Comparison of ENCODE assay signal across 11 cellular contexts in genomic region chr1:100131623-100132022, GRCh38. TPM values are rescaled to one million over a fixed set of nuclear protein-coding genes. Genes with fewer than 3 reads are reported as not detected.
DNase-seq lines count a peak whose midpoint lies in the region; ATAC-seq, FAIRE-seq and TF ChIP-seq lines count a peak whose summit lies in the region.
"Had no signal": no experiment of that assay in that cellular context is flagged by ENCODE, and none has a peak within 500 bp of the region (broad histone marks: within the 10 kb centered on the region; RNA-seq: fewer than 3 reads in every experiment).

No MANE protein-coding gene starts in this region.

- H3K9me3 ChIP-seq in OCI-LY7 (ENCODE audit: low read length) (no peaks in the 10 kb centered on the region), gastrocnemius medialis (no peaks in the 10 kb centered on the region)

- no peak for FAIRE-seq in urothelium cell line (lab: Jason Lieb, UNC)
- FAIRE-seq: endometrium, small intestine had no signal

- no peak for TF ChIP-seq POLR2A in gastrocnemius medialis (IDR thresholded peaks at IDR 0.05)

- in situ Hi-C loops in gastrocnemius medialis (cut with MboI; ENCODE audit: low sequenced_read_pairs in 4 of 4), result loop anchor here in 1 of 4 donors (10.0 kb wide), 2 partner anchors 123 to 763 kb away; partner anchors contain the start of genes EXTL2 and SLC30A7

- no peak for TF ChIP-seq CTCF in OCI-LY7 (conservative IDR thresholded peaks at IDR 0.05; ENCODE audit: low read length)
- TF ChIP-seq CTCF in epithelial cell of esophagus (IDR thresholded peaks at IDR 0.05; ENCODE audit: insufficient read depth, low read depth, low read length, missing control alignments), result no peak
- no peak for TF ChIP-seq CTCF in gastrocnemius medialis (IDR thresholded peaks at IDR 0.05 in 4 of 5, conservative IDR thresholded peaks at IDR 0.05 in 1 of 5)

- BruUV-seq in OCI-LY7 (replicated peaks; lab: Mats Ljungman, UMichigan), result no TSS peak

- POLR2A ChIA-PET in OCI-LY7 (lab: Charles Lee), result interaction anchor here (0.6 kb wide), 2 partner anchors 132 to 172 kb away, joined by 3 to 4 read pairs; no protein-coding TSS in a partner anchor

- ATAC-seq in gastrocnemius medialis, result no peak
- ATAC-seq in HG03095 (IDR thresholded peaks at IDR 0.05; ENCODE audit: unreplicated experiment), result no peak

- H3K27me3 ChIP-seq in gastrocnemius medialis, result no peaks in the 10 kb centered on the region

- no peaks in the 10 kb centered on the region; the same call in 1 of the 2 replicates for H4K20me1 ChIP-seq in OCI-LY7 (ENCODE audit: insufficient read depth, low read length)

- H3K27ac ChIP-seq in OCI-LY7 (ENCODE audit: low read depth, low read length, poor library complexity, severe bottlenecking), result no peak overlapping the region
- H3K27ac ChIP-seq in gastrocnemius medialis, result no peak overlapping the region

- intact Hi-C loops in OCI-LY7 (cut with micrococcal nuclease; ENCODE audit: unreplicated experiment) (loop anchor here (2.0 to 10.0 kb wide), 6 partner anchors 117 to 763 kb away; partner anchors contain the start of genes CDC14A, DBT, EXTL2 and RTCA), gastrocnemius medialis (cut with DNase I; ENCODE audit: low total_unique reads) (loop anchor here (1.0 to 5.0 kb wide), 4 partner anchors 93 to 763 kb away; partner anchors contain the start of genes DBT, EXTL2 and SLC35A3)

- H3K4me1 ChIP-seq in OCI-LY7 (ENCODE audit: insufficient read depth, low read length, poor library complexity, severe bottlenecking) (peaks cover 30% of the 10 kb centered on the region), gastrocnemius medialis (peaks cover 20 to 28% of the 10 kb centered on the region in 2 donors)

- peak overlapping the region; percentile 95 for H3K4me2 ChIP-seq in OCI-LY7 (ENCODE audit: low read length)

- no peak overlapping the region for H2AFZ ChIP-seq in OCI-LY7 (ENCODE audit: low read length)

- H3K36me3 ChIP-seq in OCI-LY7 (ENCODE audit: insufficient read depth, low read length), result peaks cover 24% of the 10 kb centered on the region
- H3K36me3 ChIP-seq in gastrocnemius medialis, result no peaks in the 10 kb centered on the region

- no peaks in the 10 kb centered on the region for H3K9me2 ChIP-seq in OCI-LY7 (ENCODE audit: insufficient read depth, low read length)

- peak overlapping the region; percentile 96 for H3K4me3 ChIP-seq in OCI-LY7 (ENCODE audit: low read depth, low read length, poor library complexity, severe bottlenecking)
- H3K4me3 ChIP-seq in epithelial cell of esophagus (ENCODE audit: low read length), result peak overlapping the region; percentile 86
- peak overlapping the region in 3 of 4 donors; percentile 80 to 90 (median 85) for H3K4me3 ChIP-seq in gastrocnemius medialis

- CTCF ChIA-PET in OCI-LY7 (lab: Charles Lee; ENCODE audit: unreplicated experiment), result no interaction called here

- DNase-seq in DMS53 (lab: John Stamatoyannopoulos, UW) (peak; percentile 23), DMS53 treated with DMSO at 0.1 percent for 48 hours (lab: John Stamatoyannopoulos, UW; ENCODE audit: unreplicated experiment) (no peak), OCI-LY7 (ENCODE audit: low spot score) (no peak), epithelial cell of esophagus (ENCODE audit: low read depth) (no peak), gastrocnemius medialis (no peak), urothelium cell line (ENCODE audit: low spot score) (no peak)
- no peak for DNase-seq in activated CD4-positive, CD25-positive, alpha-beta regulatory T cell (lab: John Stamatoyannopoulos, UW)
- DNase-seq: 8988T, small intestine had no signal

- peaks cover 94% of the 10 kb centered on the region for H3K79me2 ChIP-seq in OCI-LY7 (ENCODE audit: insufficient read depth, low read depth, low read length)

RNA-seq across cellular contexts. Expression of gene SASS6, which starts 1.1 kb away (rescaled TPM):
- 12.1 and 12.6 TPM in 2 replicates for total RNA-seq in OCI-LY7 (2014; rRNA removed; shearing (Covaris generic))
- total RNA-seq in OCI-LY7 (2022) (18.7 and 21.2 TPM in 2 replicates), gastrocnemius medialis (1 to 10 TPM in 3 of 4 donors, under 1 TPM in 1; 0.71 to 4.2 (median 1.6) TPM)

RNA-seq across cellular contexts. Expression of gene TRMT13, which starts 1.3 kb away (rescaled TPM):
- 14.5 and 24.2 TPM in 2 replicates for total RNA-seq in OCI-LY7 (2014; rRNA removed; shearing (Covaris generic))
- total RNA-seq in OCI-LY7 (2022), result 28.7 TPM in 2 replicates
- total RNA-seq in gastrocnemius medialis, result 10 to 100 TPM in 3 of 4 donors, 1 to 10 TPM in 1; 5.5 to 22.6 (median 10.6) TPM

RNA-seq across cellular contexts. Expression of gene LRRC39, which starts 46.4 kb away (rescaled TPM):
- total RNA-seq in OCI-LY7 (2014; rRNA removed; shearing (Covaris generic)), result 0.51 and 1.5 TPM in 2 replicates
- total RNA-seq in OCI-LY7 (2022) (0.96 and 1.8 TPM in 2 replicates), gastrocnemius medialis (10 to 100 TPM; 23.4 to 73.2 (median 42.1) TPM)

Comparison
In these comparisons a context has a peak if more than half of its experiments do, and no peak if none do; other contexts are left out.
1. RNA of gene LRRC39, which starts 46.4 kb away (total RNA-seq): 23.4 to 73.2 TPM in gastrocnemius medialis; 0.51 to 1.8 TPM in OCI-LY7; every median in the first group is over 4 times any median in the second.
2. Peak in every context shown above with its lines, with median percentiles within 50 percentile points of each other: H3K4me3 ChIP-seq.